ENCODE assay signal across 21 cellular contexts in genomic region chr16:15876503-15876902, GRCh38. TPM values are rescaled to one million over a fixed set of nuclear protein-coding genes. Genes with fewer than 3 reads are reported as not detected.
"Had no signal": no experiment of that assay in that cellular context is flagged by ENCODE, and none has a peak within 500 bp of the region (broad histone marks: within the 10 kb centered on the region; RNA-seq: fewer than 3 reads in every experiment).

No MANE protein-coding gene starts in this region.

- H3K36me3 ChIP-seq: prostate gland had no signal

- ATAC-seq: gastrocnemius medialis; left cardiac atrium; lower lobe of right lung; right lobe of liver; stimulated activated effector memory CD8-positive, alpha-beta T cell treated with anti-CD3 and anti-CD28 coated beads, Interleukin-12 subunit alpha, Interleukin-12 subunit beta, amount 100 ng/mL, for 72 hours; upper lobe of right lung had no signal

- H2AFZ ChIP-seq: parathyroid adenoma had no signal

- H3K9ac ChIP-seq: parathyroid adenoma had no signal

- H3K4me1 ChIP-seq: prostate gland had no signal

- H3K9me3 ChIP-seq: gastrocnemius medialis, left ventricle myocardium inferior, lower lobe of right lung, prostate gland, right lobe of liver, tibial nerve, upper lobe of right lung, vagina had no signal

- DNase-seq: effector CD8-positive, alpha-beta T cell; gastrocnemius medialis; glutamatergic neuron; islet precursor cell; left cardiac atrium; left ventricle myocardium inferior; lower lobe of right lung; naive B cell; occipital lobe; retina; right lobe of liver; stimulated activated CD4-positive, alpha-beta T cell treated with anti-CD3 and anti-CD28 coated beads, Interleukin-4, amount 100 ng/mL, for 1 hour; stimulated activated CD8-positive, alpha-beta memory T cell treated with anti-CD3 and anti-CD28 coated beads, Interleukin-4, amount 100 ng/mL, for 48 hours; upper lobe of right lung had no signal

- H3K4me3 ChIP-seq: coronary artery, gastrocnemius medialis, left ventricle myocardium inferior, lower lobe of right lung, prostate gland, right lobe of liver, tibial nerve, upper lobe of right lung, vagina had no signal

- H3K27me3 ChIP-seq: gastrocnemius medialis, right lobe of liver, tibial nerve, upper lobe of right lung, vagina had no signal

- H3K27ac ChIP-seq: coronary artery, gastrocnemius medialis, left ventricle myocardium inferior, lower lobe of right lung, parathyroid adenoma, prostate gland, right lobe of liver, tibial nerve, upper lobe of right lung, vagina had no signal

RNA-seq across cellular contexts. Expression of gene MYH11, which starts 19.7 kb away (rescaled TPM):
- total RNA-seq: dermis microvascular lymphatic vessel endothelial cell had no signal
